In the genomic region with DNA sequence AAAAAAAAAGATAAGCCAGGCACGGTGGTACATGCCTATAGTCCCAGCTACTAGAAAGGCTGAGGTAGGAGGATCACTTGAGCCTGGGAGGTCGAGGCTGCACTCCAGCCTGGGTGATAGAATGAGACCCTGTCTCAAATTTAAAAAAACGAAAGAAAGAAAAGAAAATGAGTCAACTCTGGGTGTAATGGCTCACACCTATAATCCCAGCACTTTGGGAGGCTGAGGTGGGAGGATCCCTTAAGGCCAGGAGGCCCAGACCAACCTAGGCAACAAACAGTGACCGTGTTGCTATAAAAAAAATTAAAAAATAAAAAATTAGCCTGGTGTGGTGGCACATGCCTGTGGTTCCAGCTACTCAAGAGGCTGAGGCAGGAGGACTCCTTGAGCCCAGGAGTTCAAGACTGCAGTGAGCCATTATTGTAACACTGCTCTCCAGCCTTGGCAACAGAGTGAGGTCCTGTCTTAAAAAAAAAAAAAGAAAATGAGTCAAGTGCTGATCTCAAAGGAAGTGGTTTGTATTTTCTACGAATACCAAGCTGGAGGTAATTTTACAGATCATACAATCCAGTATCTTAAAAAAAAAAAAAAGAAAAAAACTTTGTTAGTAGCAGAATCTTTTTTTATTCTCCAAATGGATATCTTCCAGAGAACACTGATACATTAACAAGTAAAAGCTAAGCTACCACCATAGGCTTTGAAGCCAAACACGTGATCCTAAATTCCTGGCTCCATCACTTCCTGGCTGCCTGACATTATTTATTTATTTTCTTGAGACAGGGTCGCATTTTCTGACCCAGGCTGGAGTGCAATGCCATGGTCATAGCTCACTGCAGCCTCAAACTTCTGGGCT, we compare ENCODE assay signal across 8 cellular contexts. TPM values are rescaled to one million over a fixed set of nuclear protein-coding genes. Genes with fewer than 3 reads are reported as not detected.
A peak's percentile ranks its signal among the peaks of the same experiment; 100 is the strongest.
DNase-seq lines count a peak whose midpoint lies in the region; ATAC-seq, FAIRE-seq and TF ChIP-seq lines count a peak whose summit lies in the region.
"Had no signal": no experiment of that assay in that cellular context is flagged by ENCODE, and none has a peak within 500 bp of the region (broad histone marks: within the 10 kb centered on the region; RNA-seq: fewer than 3 reads in every experiment).

No MANE protein-coding gene starts in this region.

- peaks cover 53% of the 10 kb centered on the region for H3K4me1 Mint-ChIP-seq in activated CD4-positive, alpha-beta memory T cell treated with anti-CD3 and anti-CD28 coated beads, Interleukin-2, amount 10 ng/mL, durations not matched to agents 7 days and 5 days

- peaks cover 11% of the 10 kb centered on the region for H3K36me3 Mint-ChIP-seq in activated CD4-positive, alpha-beta memory T cell treated with anti-CD3 and anti-CD28 coated beads, Interleukin-2, amount 10 ng/mL, durations not matched to agents 7 days and 5 days (ENCODE audit: low read depth)

- no peak for FAIRE-seq in H54 (lab: Jason Lieb, UNC)

- no peak overlapping the region; the same call in 1 of the 2 replicates for H3K4me3 ChIP-seq in Jurkat, Clone E6-1 (ENCODE audit: low read length)

- DNase-seq in Jurkat, Clone E6-1 (ENCODE audit: low read depth, low spot score), result peak; percentile 75
- DNase-seq in activated CD4-positive, alpha-beta memory T cell treated with anti-CD3 and anti-CD28 coated beads, Interleukin-2, amount 10 ng/mL, durations not matched to agents 7 days and 5 days, result peak; percentile 54
- DNase-seq in fibroblast of gingiva (ENCODE audit: low read depth) (peak; percentile 62), NCI-H345 (lab: John Stamatoyannopoulos, UW) (no peak), H54 (ENCODE audit: insufficient read length, low spot score) (no peak)
- peak; percentile 46 for DNase-seq in stimulated activated CD8-positive, alpha-beta memory T cell treated with anti-CD3 and anti-CD28 coated beads, Interleukin-4, amount 100 ng/mL, for 48 hours
- DNase-seq: SHP77 treated with DMSO at 0.1 percent for 48 hours had no signal

- no peak for ATAC-seq in GM19467 (IDR thresholded peaks at IDR 0.05; ENCODE audit: unreplicated experiment)

- POLR2A ChIA-PET in activated CD4-positive, alpha-beta memory T cell treated with anti-CD3 and anti-CD28 coated beads, Interleukin-2, amount 10 ng/mL, durations not matched to agents 7 days and 5 days (lab: Charles Lee), result interaction anchor here (1.0 to 2.1 kb wide), 4 partner anchors 25 to 378 kb away, joined by 3 to 12 read pairs (median 4); partner anchors contain the start of gene DNMT3B

- no peak for TF ChIP-seq POLR2A in H54 (IDR thresholded peaks at IDR 0.05; ENCODE audit: low read depth, low read length)

- H3K4me3 Mint-ChIP-seq in activated CD4-positive, alpha-beta memory T cell treated with anti-CD3 and anti-CD28 coated beads, Interleukin-2, amount 10 ng/mL, durations not matched to agents 7 days and 5 days, result peak overlapping the region; percentile 24

- H3K27ac Mint-ChIP-seq in activated CD4-positive, alpha-beta memory T cell treated with anti-CD3 and anti-CD28 coated beads, Interleukin-2, amount 10 ng/mL, durations not matched to agents 7 days and 5 days, result peak overlapping the region; percentile 87

- H3K27me3 Mint-ChIP-seq in activated CD4-positive, alpha-beta memory T cell treated with anti-CD3 and anti-CD28 coated beads, Interleukin-2, amount 10 ng/mL, durations not matched to agents 7 days and 5 days, result no peaks in the 10 kb centered on the region

- H3K9me3 Mint-ChIP-seq in activated CD4-positive, alpha-beta memory T cell treated with anti-CD3 and anti-CD28 coated beads, Interleukin-2, amount 10 ng/mL, durations not matched to agents 7 days and 5 days, result no peaks in the 10 kb centered on the region

- CTCF ChIA-PET in activated CD4-positive, alpha-beta memory T cell treated with anti-CD3 and anti-CD28 coated beads, Interleukin-2, amount 10 ng/mL, durations not matched to agents 7 days and 5 days (lab: Charles Lee), result interaction anchor here (0.6 to 3.1 kb wide), 6 partner anchors 10 to 639 kb away, joined by 3 to 13 read pairs (median 4); partner anchors contain the start of genes C20orf203 and MAPRE1

RNA-seq across cellular contexts. Expression of gene COMMD7, which starts 5.7 kb away (rescaled TPM):
- 41.9 TPM for polyA plus RNA-seq in Jurkat, Clone E6-1 (2012; ENCODE audit: insufficient read depth, insufficient read length)
- total RNA-seq in activated CD4-positive, alpha-beta memory T cell treated with anti-CD3 and anti-CD28 coated beads, Interleukin-2, amount 10 ng/mL, durations not matched to agents 7 days and 5 days, result 10 to 100 TPM; 61.7 to 62.6 TPM

RNA-seq across cellular contexts. Expression of gene DNMT3B, which starts 24.6 kb away (rescaled TPM):
- polyA plus RNA-seq in Jurkat, Clone E6-1 (2012; ENCODE audit: insufficient read depth, insufficient read length), result 11.3 TPM
- total RNA-seq in activated CD4-positive, alpha-beta memory T cell treated with anti-CD3 and anti-CD28 coated beads, Interleukin-2, amount 10 ng/mL, durations not matched to agents 7 days and 5 days, result 1 to 10 TPM; 2.2 to 2.4 TPM

Comparison
In these comparisons a context has a peak if more than half of its experiments do, and no peak if none do; other contexts are left out.
1. DNase-seq: peak in Jurkat, Clone E6-1 (single experiment), activated CD4-positive, alpha-beta memory T cell treated with anti-CD3 and anti-CD28 coated beads, Interleukin-2, amount 10 ng/mL, durations not matched to agents 7 days and 5 days (single experiment), fibroblast of gingiva (single experiment) and stimulated activated CD8-positive, alpha-beta memory T cell treated with anti-CD3 and anti-CD28 coated beads, Interleukin-4, amount 100 ng/mL, for 48 hours (single experiment); none in NCI-H345 (single experiment) and H54 (single experiment).